In genomic region chr1:220217383-220217988, GRCh38 we compare ENCODE assay signal across 11 cellular contexts. TPM values are rescaled to one million over a fixed set of nuclear protein-coding genes. Genes with fewer than 3 reads are reported as not detected.
A peak's percentile ranks its signal among the peaks of the same experiment; 100 is the strongest.
DNase-seq lines count a peak whose midpoint lies in the region; ATAC-seq, FAIRE-seq and TF ChIP-seq lines count a peak whose summit lies in the region.
"Had no signal": no experiment of that assay in that cellular context is flagged by ENCODE, and none has a peak within 500 bp of the region (broad histone marks: within the 10 kb centered on the region; RNA-seq: fewer than 3 reads in every experiment).

No MANE protein-coding gene starts in this region.

- ATAC-seq in HCT116, result peak; percentile 80
- ATAC-seq in activated CD8-positive, alpha-beta T cell treated with anti-CD3 and anti-CD28 coated beads for 36 hours, result no peak
- ATAC-seq: activated naive CD4-positive, alpha-beta T cell treated with anti-CD3 and anti-CD28 coated beads, Interleukin-2, amount 50 U/mL, for 72 hours had no signal

- intact Hi-C loops in HCT116 (cut with micrococcal nuclease) (no loop called here), kidney (cut with DNase I) (no loop called here)
- intact Hi-C loops in activated CD8-positive, alpha-beta T cell treated with anti-CD3 and anti-CD28 coated beads for 36 hours (cut with micrococcal nuclease), result loop anchor here (5.0 kb wide), 1 partner anchor 55 kb away; the partner anchor contains the start of gene RAB3GAP2

- peaks cover 3% of the 10 kb centered on the region; the same call in 1 of the 2 replicates for H4K20me1 ChIP-seq in HCT116 (ENCODE audit: insufficient read depth)

- H3K9me3 ChIP-seq in HCT116 (ENCODE audit: control insufficient read depth in 1 of 2, insufficient read depth in 1 of 2, low read depth in 1 of 2, low read length in 2 of 2), result no peaks in the 10 kb centered on the region
- H3K9me3 ChIP-seq in kidney (ENCODE audit: control insufficient read depth in 1 of 2, low read length in 2 of 2), result no peaks in the 10 kb centered on the region

- no peaks in the 10 kb centered on the region for H3K9me2 ChIP-seq in HCT116 (ENCODE audit: insufficient read depth)

- H3K79me2 ChIP-seq in HCT116 (ENCODE audit: insufficient read depth, low read length), result peaks cover 34% of the 10 kb centered on the region

- H3K4me3 Mint-ChIP-seq in activated CD8-positive, alpha-beta T cell treated with anti-CD3 and anti-CD28 coated beads for 36 hours, result no peak overlapping the region

- peak; percentile 44 to 68 (median 65); a peak in 5 of 6 replicates for TF ChIP-seq CTCF in HCT116 (IDR thresholded peaks at IDR 0.05 in 2 of 3, conservative IDR thresholded peaks at IDR 0.05 in 1 of 3; ENCODE audit: borderline replicate concordance in 1 of 3, insufficient read depth in 1 of 3, low read depth in 2 of 3, low read length in 2 of 3)
- peak; percentile 29 for TF ChIP-seq CTCF in kidney (IDR thresholded peaks at IDR 0.05; ENCODE audit: borderline replicate concordance, extremely low read depth, insufficient read depth)
- no peak for TF ChIP-seq CTCF in activated CD8-positive, alpha-beta T cell treated with anti-CD3 and anti-CD28 coated beads for 36 hours (IDR thresholded peaks at IDR 0.05)

- no peaks in the 10 kb centered on the region for H3K27me3 Mint-ChIP-seq in activated CD8-positive, alpha-beta T cell treated with anti-CD3 and anti-CD28 coated beads for 36 hours

- H3K4me2 ChIP-seq in HCT116 (ENCODE audit: low read length), result no peak overlapping the region

- FAIRE-seq in kidney (lab: Jason Lieb, UNC), result no peak

- TF ChIP-seq POLR2A in HCT116 (IDR thresholded peaks at IDR 0.05; ENCODE audit: borderline replicate concordance, extremely low read depth, insufficient read depth, insufficient read length), result no peak

- no peak overlapping the region for H3K27ac Mint-ChIP-seq in activated CD8-positive, alpha-beta T cell treated with anti-CD3 and anti-CD28 coated beads for 36 hours
- H3K27ac Mint-ChIP-seq: activated naive CD4-positive, alpha-beta T cell treated with anti-CD3 and anti-CD28 coated beads, Interleukin-2, amount 50 U/mL, for 72 hours had no signal

- H3K27ac ChIP-seq in HCT116 (ENCODE audit: low read depth, low read length), result no peak overlapping the region
- H3K27ac ChIP-seq in kidney (ENCODE audit: low read depth in 2 of 2, low read length in 2 of 2), result no peak overlapping the region

- no peak for TF ChIP-seq RAD21 in HCT116 (IDR thresholded peaks at IDR 0.05; ENCODE audit: low read depth)

- peaks cover 28% of the 10 kb centered on the region for H3K4me1 Mint-ChIP-seq in activated CD8-positive, alpha-beta T cell treated with anti-CD3 and anti-CD28 coated beads for 36 hours (ENCODE audit: low read depth)

- H2AFZ ChIP-seq in HCT116 (ENCODE audit: low read depth, low read length, poor library complexity, severe bottlenecking), result no peak overlapping the region

- POLR2A ChIA-PET in HCT116 (lab: Charles Lee), result no interaction called here
- POLR2A ChIA-PET in activated CD8-positive, alpha-beta T cell treated with anti-CD3 and anti-CD28 coated beads for 36 hours (lab: Charles Lee), result no interaction called here

- no peaks in the 10 kb centered on the region for H3K9me3 Mint-ChIP-seq in activated CD8-positive, alpha-beta T cell treated with anti-CD3 and anti-CD28 coated beads for 36 hours
- H3K9me3 Mint-ChIP-seq: activated naive CD4-positive, alpha-beta T cell treated with anti-CD3 and anti-CD28 coated beads, Interleukin-2, amount 50 U/mL, for 72 hours had no signal

- H3K9ac ChIP-seq in HCT116 (ENCODE audit: low read length) (no peak overlapping the region), kidney (ENCODE audit: low read length in 2 of 2) (no peak overlapping the region)

- no peaks in the 10 kb centered on the region for H3K36me3 ChIP-seq in HCT116 (ENCODE audit: control insufficient read depth in 1 of 2, insufficient read depth in 2 of 2, low read length in 2 of 2)
- H3K36me3 ChIP-seq in kidney (ENCODE audit: control insufficient read depth in 1 of 2, insufficient read depth in 2 of 2, low read length in 2 of 2), result no peaks in the 10 kb centered on the region

- H3K4me1 ChIP-seq in HCT116 (ENCODE audit: control insufficient read depth in 1 of 2, insufficient read depth in 2 of 2, low read length in 2 of 2) (no peaks in the 10 kb centered on the region), kidney (ENCODE audit: control insufficient read depth in 1 of 2, insufficient read depth in 1 of 2, low read depth in 1 of 2, low read length in 2 of 2) (no peaks in the 10 kb centered on the region)

- RAD21 ChIA-PET in HCT116 (lab: Charles Lee; ENCODE audit: low non-redundant PET in 1 of 2, low total read pairs in 2 of 2, uncharacterized antibody in 2 of 2, unreplicated experiment in 2 of 2), result no interaction called here

- DNase-seq in D341Med (ENCODE audit: low spot score) (peak; percentile 42), HCT116 (ENCODE audit: low read depth, low spot score) (peak; percentile 4), SW480 (ENCODE audit: low spot score) (peak; percentile 23), kidney (no peak)
- DNase-seq in activated CD8-positive, alpha-beta T cell treated with anti-CD3 and anti-CD28 coated beads for 36 hours, result no peak
- no peak for DNase-seq in activated effector memory CD4-positive, alpha-beta T cell treated with Interleukin-2 at 50 U/mL for 16 hours
- no peak for DNase-seq in stimulated activated CD8-positive, alpha-beta memory T cell treated with anti-CD3 and anti-CD28 coated beads, Interleukin-4, amount 100 ng/mL, for 48 hours
- no peak for DNase-seq in activated CD4-positive, alpha-beta T cell treated with anti-CD3 and anti-CD28 coated beads, Interleukin-2, amount 50 U/mL, for 4 hours
- DNase-seq: SHP77 treated with DMSO at 0.1 percent for 48 hours; stimulated activated CD4-positive, alpha-beta T cell treated with anti-CD3 and anti-CD28 coated beads, Interleukin-2, amount 100 ng/mL, for 24 hours had no signal

- CTCF ChIA-PET in HCT116 (lab: Charles Lee), result interaction anchor here (1.0 to 2.5 kb wide), 5 partner anchors 10 to 94 kb away, joined by 3 to 12 read pairs (median 3); no protein-coding TSS in a partner anchor
- CTCF ChIA-PET in activated CD8-positive, alpha-beta T cell treated with anti-CD3 and anti-CD28 coated beads for 36 hours (lab: Charles Lee), result interaction anchor here (0.8 to 1.4 kb wide), 4 partner anchors 13 to 79 kb away, joined by 3 to 4 read pairs (median 4); no protein-coding TSS in a partner anchor

- H3K4me3 ChIP-seq in HCT116 (replicated peaks in 1 of 2; ENCODE audit: low read depth in 1 of 2, low read length in 2 of 2), result no peak overlapping the region
- no peak overlapping the region for H3K4me3 ChIP-seq in kidney (ENCODE audit: low read length in 2 of 2)

- H3K36me3 Mint-ChIP-seq in activated CD8-positive, alpha-beta T cell treated with anti-CD3 and anti-CD28 coated beads for 36 hours (ENCODE audit: low read depth), result peaks cover 15% of the 10 kb centered on the region

- no TSS peak for BruUV-seq in HCT116 (replicated peaks; lab: Mats Ljungman, UMichigan)

- no peaks in the 10 kb centered on the region for H3K27me3 ChIP-seq in HCT116 (ENCODE audit: insufficient read depth, low read length)

TF ChIP-seq in HCT116, 20 proteins besides CTCF, POLR2A, EP300 and RAD21:
- TF ChIP-seq ZNF274 (IDR thresholded peaks at IDR 0.05; ENCODE audit: low read depth, low read length), result no peak
- no peak for TF ChIP-seq MAX (IDR thresholded peaks at IDR 0.05)
- no peak for TF ChIP-seq JUND (IDR thresholded peaks at IDR 0.05)
- no peak for TF ChIP-seq YY1 (IDR thresholded peaks at IDR 0.05; ENCODE audit: extremely low read depth, insufficient replicate concordance, low read depth, low read length)
- TF ChIP-seq SP1 (IDR thresholded peaks at IDR 0.05; ENCODE audit: low read depth), result no peak
- no peak for TF ChIP-seq CEBPB (IDR thresholded peaks at IDR 0.05; ENCODE audit: low read depth)
- no peak for TF ChIP-seq CBX3 (IDR thresholded peaks at IDR 0.05; ENCODE audit: low read depth)
- TF ChIP-seq ZFX (IDR thresholded peaks at IDR 0.05), result no peak
- no peak for TF ChIP-seq EZH2phosphoT487 (IDR thresholded peaks at IDR 0.05; ENCODE audit: borderline replicate concordance)
- no peak for TF ChIP-seq REST (IDR thresholded peaks at IDR 0.05; ENCODE audit: low read depth)
- TF ChIP-seq FOSL1 (IDR thresholded peaks at IDR 0.05; ENCODE audit: low read depth), result no peak
- no peak for TF ChIP-seq SRF (IDR thresholded peaks at IDR 0.05; ENCODE audit: low read depth)
- TF ChIP-seq EGR1 (IDR thresholded peaks at IDR 0.05; ENCODE audit: low read depth), result no peak

RNA-seq across cellular contexts. Expression of gene RAB3GAP2, which starts 54.8 kb away (rescaled TPM):
- total RNA-seq in HCT116 (2021; ENCODE audit: unreplicated experiment), result 32.5 TPM
- polyA plus RNA-seq in HCT116 (2012), result 16.2 and 16.7 TPM in 2 replicates
- total RNA-seq in kidney, result 38.1 TPM
- 7.6 TPM for polyA plus RNA-seq in kidney (ENCODE audit: insufficient read depth, low read depth, low replicate concordance)
- 10 to 100 TPM; 50.6 to 53.5 TPM for total RNA-seq in activated CD8-positive, alpha-beta T cell treated with anti-CD3 and anti-CD28 coated beads for 36 hours

Comparison
In these comparisons a context has a peak if more than half of its experiments do, and no peak if none do; other contexts are left out.
1. DNase-seq: peak in D341Med (single experiment), HCT116 (single experiment) and SW480 (single experiment); none in kidney (single experiment), activated CD8-positive, alpha-beta T cell treated with anti-CD3 and anti-CD28 coated beads for 36 hours (single experiment), activated effector memory CD4-positive, alpha-beta T cell treated with Interleukin-2 at 50 U/mL for 16 hours (single experiment), stimulated activated CD8-positive, alpha-beta memory T cell treated with anti-CD3 and anti-CD28 coated beads, Interleukin-4, amount 100 ng/mL, for 48 hours (single experiment) and activated CD4-positive, alpha-beta T cell treated with anti-CD3 and anti-CD28 coated beads, Interleukin-2, amount 50 U/mL, for 4 hours (0 of 2).